10 cellular contexts compared by ENCODE assay signal in the genomic region with DNA sequence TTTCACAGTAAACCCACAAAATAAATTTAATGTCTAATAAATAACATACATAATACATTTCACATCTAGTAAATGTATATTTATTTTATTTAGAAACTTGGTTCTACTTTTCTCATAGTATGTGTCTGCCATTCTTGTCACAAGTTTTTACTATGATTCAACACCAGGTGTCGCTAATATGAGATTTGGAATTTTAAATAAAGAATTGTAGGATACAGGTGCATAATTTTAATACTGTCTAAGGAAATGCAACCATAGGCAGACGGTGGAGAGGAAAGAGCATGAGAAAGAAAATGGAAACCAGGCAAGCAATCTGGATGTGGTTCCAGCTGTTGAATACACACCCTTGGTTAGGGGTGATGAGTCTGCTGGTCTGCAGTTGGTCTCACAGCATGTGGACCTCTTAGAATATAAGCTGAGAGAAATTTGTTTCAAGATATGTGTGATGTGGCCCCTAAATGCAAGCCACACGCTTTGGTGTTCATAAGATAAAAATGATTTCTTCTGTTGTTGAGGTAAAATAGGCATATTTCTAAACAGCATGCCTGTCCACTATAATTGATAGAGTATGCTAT.
DNase-seq lines count a peak whose midpoint lies in the region; ATAC-seq and TF ChIP-seq lines count a peak whose summit lies in the region.
"Had no signal": no experiment of that assay in that cellular context is flagged by ENCODE, and none has a peak within 500 bp of the region (broad histone marks: within the 10 kb centered on the region; RNA-seq: fewer than 3 reads in every experiment).

No MANE protein-coding gene starts in this region.

- no peak overlapping the region for H3K27ac ChIP-seq in liver (ENCODE audit: low read depth in 1 of 2, low read length in 2 of 2)

- DNase-seq in BE2C (no peak), astrocyte of the hippocampus (ENCODE audit: low read depth, low spot score) (peak; percentile 22), SK-N-DZ (ENCODE audit: low spot score) (no peak), HPDE6-E6E7 (ENCODE audit: extremely low spot score) (no peak)
- DNase-seq: NCI-H524; stimulated activated CD4-positive, alpha-beta T cell treated with anti-CD3 and anti-CD28 coated beads, Interleukin-12 subunit alpha, Interleukin-12 subunit beta, amount 100 ng/mL, for 4 hours had no signal

- TF ChIP-seq CTCF in BE2C (IDR thresholded peaks at IDR 0.05; ENCODE audit: low read depth, low read length) (peak; percentile 33), liver (IDR thresholded peaks at IDR 0.05; ENCODE audit: low read depth, low read length, missing input control) (peak; percentile 35)

- ATAC-seq in HG03280 (IDR thresholded peaks at IDR 0.05; ENCODE audit: unreplicated experiment) (no peak), GM19324 (IDR thresholded peaks at IDR 0.05; ENCODE audit: low FRiP score, unreplicated experiment) (no peak)

- H3K4me3 ChIP-seq in BE2C (ENCODE audit: low read depth, low read length) (no peak overlapping the region), liver (ENCODE audit: low read depth in 1 of 3, low read length in 3 of 3) (no peak overlapping the region)

- H3K9me3 ChIP-seq in BE2C (no peaks in the 10 kb centered on the region), liver (ENCODE audit: control insufficient read depth in 4 of 4, low read length in 3 of 4) (no peaks in the 10 kb centered on the region)

- H3K36me3 ChIP-seq in BE2C (no peaks in the 10 kb centered on the region), liver (ENCODE audit: control insufficient read depth in 4 of 4, insufficient read depth in 3 of 4, low read depth in 1 of 4, low read length in 3 of 4) (no peaks in the 10 kb centered on the region)

- WGBS in liver, result 22% methylated on average over 3 of the region's 3 CpGs

- no peak for TF ChIP-seq EP300 in Ishikawa (IDR thresholded peaks at IDR 0.05; ENCODE audit: borderline replicate concordance)

- TF ChIP-seq RAD21 in Ishikawa (IDR thresholded peaks at IDR 0.05; ENCODE audit: low read depth), result peak; percentile 40; the same call in 1 of the 2 replicates
- TF ChIP-seq RAD21 in liver (IDR thresholded peaks at IDR 0.05), result peak; percentile 62 to 72

- no peak overlapping the region for H3K9ac ChIP-seq in liver (ENCODE audit: low read depth in 1 of 2, low read length in 2 of 2)

- H3K27me3 ChIP-seq in BE2C (no peaks in the 10 kb centered on the region), liver (ENCODE audit: control insufficient read depth in 4 of 4, insufficient read depth in 4 of 4, low read length in 3 of 4) (no peaks in the 10 kb centered on the region)

- no peaks in the 10 kb centered on the region for H3K4me1 ChIP-seq in BE2C
- no peaks in the 10 kb centered on the region for H3K4me1 ChIP-seq in liver (ENCODE audit: control insufficient read depth in 4 of 4, insufficient read depth in 4 of 4, low read length in 3 of 4)

TF ChIP-seq in Ishikawa, 13 proteins besides CTCF, POLR2A, EP300 and RAD21:
- TF ChIP-seq CREB1 (IDR thresholded peaks at IDR 0.05; ENCODE audit: low read depth), result no peak
- TF ChIP-seq, protein P1, sequence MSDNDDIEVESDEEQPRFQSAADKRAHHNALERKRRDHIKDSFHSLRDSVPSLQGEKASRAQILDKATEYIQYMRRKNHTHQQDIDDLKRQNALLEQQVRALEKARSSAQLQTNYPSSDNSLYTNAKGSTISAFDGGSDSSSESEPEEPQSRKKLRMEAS (IDR thresholded peaks at IDR 0.05), result no peak
- TF ChIP-seq TEAD4 (IDR thresholded peaks at IDR 0.05), result no peak
- TF ChIP-seq, protein P2, sequence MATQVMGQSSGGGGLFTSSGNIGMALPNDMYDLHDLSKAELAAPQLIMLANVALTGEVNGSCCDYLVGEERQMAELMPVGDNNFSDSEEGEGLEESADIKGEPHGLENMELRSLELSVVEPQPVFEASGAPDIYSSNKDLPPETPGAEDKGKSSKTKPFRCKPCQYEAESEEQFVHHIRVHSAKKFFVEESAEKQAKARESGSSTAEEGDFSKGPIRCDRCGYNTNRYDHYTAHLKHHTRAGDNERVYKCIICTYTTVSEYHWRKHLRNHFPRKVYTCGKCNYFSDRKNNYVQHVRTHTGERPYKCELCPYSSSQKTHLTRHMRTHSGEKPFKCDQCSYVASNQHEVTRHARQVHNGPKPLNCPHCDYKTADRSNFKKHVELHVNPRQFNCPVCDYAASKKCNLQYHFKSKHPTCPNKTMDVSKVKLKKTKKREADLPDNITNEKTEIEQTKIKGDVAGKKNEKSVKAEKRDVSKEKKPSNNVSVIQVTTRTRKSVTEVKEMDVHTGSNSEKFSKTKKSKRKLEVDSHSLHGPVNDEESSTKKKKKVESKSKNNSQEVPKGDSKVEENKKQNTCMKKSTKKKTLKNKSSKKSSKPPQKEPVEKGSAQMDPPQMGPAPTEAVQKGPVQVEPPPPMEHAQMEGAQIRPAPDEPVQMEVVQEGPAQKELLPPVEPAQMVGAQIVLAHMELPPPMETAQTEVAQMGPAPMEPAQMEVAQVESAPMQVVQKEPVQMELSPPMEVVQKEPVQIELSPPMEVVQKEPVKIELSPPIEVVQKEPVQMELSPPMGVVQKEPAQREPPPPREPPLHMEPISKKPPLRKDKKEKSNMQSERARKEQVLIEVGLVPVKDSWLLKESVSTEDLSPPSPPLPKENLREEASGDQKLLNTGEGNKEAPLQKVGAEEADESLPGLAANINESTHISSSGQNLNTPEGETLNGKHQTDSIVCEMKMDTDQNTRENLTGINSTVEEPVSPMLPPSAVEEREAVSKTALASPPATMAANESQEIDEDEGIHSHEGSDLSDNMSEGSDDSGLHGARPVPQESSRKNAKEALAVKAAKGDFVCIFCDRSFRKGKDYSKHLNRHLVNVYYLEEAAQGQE (IDR thresholded peaks at IDR 0.05; ENCODE audit: low read depth), result no peak
- no peak for TF ChIP-seq NFIC (IDR thresholded peaks at IDR 0.05)
- TF ChIP-seq CEBPB (IDR thresholded peaks at IDR 0.05), result no peak
- no peak for TF ChIP-seq FOXM1 (IDR thresholded peaks at IDR 0.05; ENCODE audit: borderline replicate concordance, low read depth)
- TF ChIP-seq, protein P3, sequence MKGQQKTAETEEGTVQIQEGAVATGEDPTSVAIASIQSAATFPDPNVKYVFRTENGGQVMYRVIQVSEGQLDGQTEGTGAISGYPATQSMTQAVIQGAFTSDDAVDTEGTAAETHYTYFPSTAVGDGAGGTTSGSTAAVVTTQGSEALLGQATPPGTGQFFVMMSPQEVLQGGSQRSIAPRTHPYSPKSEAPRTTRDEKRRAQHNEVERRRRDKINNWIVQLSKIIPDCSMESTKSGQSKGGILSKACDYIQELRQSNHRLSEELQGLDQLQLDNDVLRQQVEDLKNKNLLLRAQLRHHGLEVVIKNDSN (IDR thresholded peaks at IDR 0.05), result no peak
- no peak for TF ChIP-seq TAF1 (IDR thresholded peaks at IDR 0.05; ENCODE audit: low read depth)
- no peak for TF ChIP-seq ZBTB7A (IDR thresholded peaks at IDR 0.05; ENCODE audit: low read depth)
- TF ChIP-seq EGR1 (IDR thresholded peaks at IDR 0.05), result no peak
- TF ChIP-seq TCF12 (IDR thresholded peaks at IDR 0.05; ENCODE audit: low read depth), result no peak
- TF ChIP-seq YY1 (IDR thresholded peaks at IDR 0.05; ENCODE audit: low read depth), result no peak

TF ChIP-seq in liver, 16 proteins besides CTCF, POLR2A, EP300 and RAD21:
- TF ChIP-seq TAF1 (conservative IDR thresholded peaks at IDR 0.05), result no peak
- TF ChIP-seq HNF4G (IDR thresholded peaks at IDR 0.05), result no peak
- no peak for TF ChIP-seq NR2F2 (IDR thresholded peaks at IDR 0.05)
- TF ChIP-seq GABPA (IDR thresholded peaks at IDR 0.05 in 1 of 2, conservative IDR thresholded peaks at IDR 0.05 in 1 of 2), result no peak
- TF ChIP-seq, protein P4, sequence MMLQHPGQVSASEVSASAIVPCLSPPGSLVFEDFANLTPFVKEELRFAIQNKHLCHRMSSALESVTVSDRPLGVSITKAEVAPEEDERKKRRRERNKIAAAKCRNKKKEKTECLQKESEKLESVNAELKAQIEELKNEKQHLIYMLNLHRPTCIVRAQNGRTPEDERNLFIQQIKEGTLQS (IDR thresholded peaks at IDR 0.05), result no peak
- TF ChIP-seq, protein P5, sequence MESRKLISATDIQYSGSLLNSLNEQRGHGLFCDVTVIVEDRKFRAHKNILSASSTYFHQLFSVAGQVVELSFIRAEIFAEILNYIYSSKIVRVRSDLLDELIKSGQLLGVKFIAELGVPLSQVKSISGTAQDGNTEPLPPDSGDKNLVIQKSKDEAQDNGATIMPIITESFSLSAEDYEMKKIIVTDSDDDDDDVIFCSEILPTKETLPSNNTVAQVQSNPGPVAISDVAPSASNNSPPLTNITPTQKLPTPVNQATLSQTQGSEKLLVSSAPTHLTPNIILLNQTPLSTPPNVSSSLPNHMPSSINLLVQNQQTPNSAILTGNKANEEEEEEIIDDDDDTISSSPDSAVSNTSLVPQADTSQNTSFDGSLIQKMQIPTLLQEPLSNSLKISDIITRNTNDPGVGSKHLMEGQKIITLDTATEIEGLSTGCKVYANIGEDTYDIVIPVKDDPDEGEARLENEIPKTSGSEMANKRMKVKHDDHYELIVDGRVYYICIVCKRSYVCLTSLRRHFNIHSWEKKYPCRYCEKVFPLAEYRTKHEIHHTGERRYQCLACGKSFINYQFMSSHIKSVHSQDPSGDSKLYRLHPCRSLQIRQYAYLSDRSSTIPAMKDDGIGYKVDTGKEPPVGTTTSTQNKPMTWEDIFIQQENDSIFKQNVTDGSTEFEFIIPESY (IDR thresholded peaks at IDR 0.05), result no peak
- no peak for TF ChIP-seq FOXA2 (IDR thresholded peaks at IDR 0.05)
- no peak for TF ChIP-seq YY1 (IDR thresholded peaks at IDR 0.05)
- TF ChIP-seq JUND (IDR thresholded peaks at IDR 0.05), result no peak
- TF ChIP-seq FOXA1 (IDR thresholded peaks at IDR 0.05), result no peak
